Comparison of ENCODE assay signal across 8 cellular contexts in the genomic region with DNA sequence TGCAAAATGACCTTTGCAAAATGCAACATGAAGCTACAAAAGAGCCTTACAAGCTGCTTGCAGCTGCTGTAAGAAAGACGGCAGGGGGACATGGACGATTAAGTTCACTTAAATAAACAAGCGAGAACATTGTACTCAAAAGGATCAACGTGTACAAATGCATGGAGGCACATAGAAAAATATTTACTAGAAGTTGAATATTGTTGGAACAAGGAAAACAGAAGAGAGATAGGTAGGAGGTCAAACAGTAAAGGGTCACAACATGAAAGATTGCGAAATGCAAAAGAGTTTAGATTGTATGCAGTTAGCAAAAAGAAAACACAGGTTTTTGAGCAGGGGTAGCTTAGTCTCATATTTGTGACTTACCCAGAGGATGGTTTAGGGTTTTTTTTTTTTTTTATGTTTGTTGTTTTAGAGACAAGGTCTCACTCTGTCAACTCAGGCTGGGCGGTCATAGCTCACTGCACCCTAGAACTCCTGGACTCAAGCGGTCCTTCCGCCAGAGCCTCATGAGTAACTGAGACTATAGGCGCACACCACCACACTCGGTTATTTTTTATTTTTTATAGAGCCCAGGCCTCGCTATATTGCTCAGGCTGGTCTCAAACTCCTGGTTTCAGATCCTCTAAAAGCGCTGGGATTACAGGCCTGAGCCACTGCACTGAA. TPM values are rescaled to one million over a fixed set of nuclear protein-coding genes. Genes with fewer than 3 reads are reported as not detected.
DNase-seq lines count a peak whose midpoint lies in the region; ATAC-seq, FAIRE-seq and TF ChIP-seq lines count a peak whose summit lies in the region.

No MANE protein-coding gene starts in this region.

- intact Hi-C loops in CD14-positive monocyte (cut with micrococcal nuclease) (loop anchor here in 1 of 2 donors (10.0 kb wide), 2 partner anchors 361 to 769 kb away; a partner anchor contains a TSS), activated B cell treated with CpG ODN at 0.5 μM for 24 hours (cut with micrococcal nuclease) (loop anchor here (2.0 kb wide), 1 partner anchor 821 kb away; a partner anchor contains a TSS)

- H4K5ac ChIP-seq in mesendoderm (ENCODE audit: low read length) = no peak overlapping the region

- H2BK120ac ChIP-seq in mesendoderm (ENCODE audit: low read depth, low read length) = no peak overlapping the region

- H3K27ac Mint-ChIP-seq in CD14-positive monocyte (peak overlapping the region in 4 of 7 donors; percentile 98 to 99 (median 98)), activated B cell treated with CpG ODN at 0.5 μM for 24 hours (peak overlapping the region; percentile 96)

- DNase-seq in CD14-positive monocyte (ENCODE audit: low spot score) (no peak), LNCaP clone FGC (ENCODE audit: low read depth) (peak; percentile 93), activated B cell treated with CpG ODN at 0.5 μM for 24 hours (no peak), mesendoderm (no peak), D721Med (ENCODE audit: insufficient read length, low spot score) (no peak)

- H3K4ac ChIP-seq in mesendoderm (ENCODE audit: low read depth, low read length) = no peak overlapping the region

- H3K27me3 ChIP-seq in mesendoderm (ENCODE audit: insufficient read depth, low read length, poor library complexity) = no peaks in the 10 kb centered on the region

- no peak overlapping the region for H2AK5ac ChIP-seq in mesendoderm (ENCODE audit: low read length)

- no peak overlapping the region for H3K4me3 Mint-ChIP-seq in CD14-positive monocyte
- H3K4me3 Mint-ChIP-seq in activated B cell treated with CpG ODN at 0.5 μM for 24 hours = no peak overlapping the region

- no peak overlapping the region for H3K4me2 ChIP-seq in mesendoderm (ENCODE audit: low read length)

- FAIRE-seq in D721Med (lab: Jason Lieb, UNC) = no peak

- H3K27ac ChIP-seq in mesendoderm (ENCODE audit: low read depth, low read length) = no peak overlapping the region

- peak overlapping the region; percentile 24 for H3K9ac ChIP-seq in mesendoderm (ENCODE audit: low read length)

- H4K8ac ChIP-seq in mesendoderm (ENCODE audit: low read depth, low read length) = peak overlapping the region; percentile 28

- H3K4me3 ChIP-seq in LNCaP clone FGC (ENCODE audit: low read depth, low read length) (no peak overlapping the region), mesendoderm (ENCODE audit: low read length) (no peak overlapping the region)

- peak overlapping the region; percentile 56 for H3K56ac ChIP-seq in mesendoderm (ENCODE audit: low read length)

- POLR2A ChIA-PET in activated B cell treated with CpG ODN at 0.5 μM for 24 hours (lab: Charles Lee) = interaction anchor here (1.4 to 4.2 kb wide), 5 partner anchors 137 to 954 kb away, joined by 8 to 37 read pairs (median 25); a partner anchor contains a TSS

- peaks cover 26% of the 10 kb centered on the region for H3K4me1 Mint-ChIP-seq in CD14-positive monocyte
- H3K4me1 Mint-ChIP-seq in activated B cell treated with CpG ODN at 0.5 μM for 24 hours = peaks cover 15% of the 10 kb centered on the region

- no peak for ATAC-seq in activated B cell treated with CpG ODN at 0.5 μM for 24 hours (ENCODE audit: low read depth)
- ATAC-seq in HG03521 (IDR thresholded peaks at IDR 0.05; ENCODE audit: unreplicated experiment) = no peak
- ATAC-seq in HG02610 (IDR thresholded peaks at IDR 0.05; ENCODE audit: unreplicated experiment) = no peak
- ATAC-seq in HG03196 (IDR thresholded peaks at IDR 0.05; ENCODE audit: unreplicated experiment) = no peak

- H3K9me3 Mint-ChIP-seq in CD14-positive monocyte = peaks cover 0 to 14% (median 8%) of the 10 kb centered on the region in 7 donors
- H3K9me3 Mint-ChIP-seq in activated B cell treated with CpG ODN at 0.5 μM for 24 hours = no peaks in the 10 kb centered on the region

- no CpG with 5 or more reads among the region's 12 CpGs for WGBS in mesendoderm (ENCODE audit: extremely low coverage, insufficient coverage, low lambda C conversion rate)

- H3K27me3 Mint-ChIP-seq in CD14-positive monocyte (ENCODE audit: low read depth in 3 of 3) = peaks cover 0 to 7% (median 0%) of the 10 kb centered on the region in 3 donors
- no peaks in the 10 kb centered on the region for H3K27me3 Mint-ChIP-seq in activated B cell treated with CpG ODN at 0.5 μM for 24 hours

- no peak overlapping the region for H2BK5ac ChIP-seq in mesendoderm (ENCODE audit: low read length)

- TF ChIP-seq CTCF in CD14-positive monocyte (IDR thresholded peaks at IDR 0.05) = no peak
- TF ChIP-seq CTCF in LNCaP clone FGC (IDR thresholded peaks at IDR 0.05; ENCODE audit: control insufficient read depth, extremely low read depth, insufficient read depth) = no peak
- TF ChIP-seq CTCF in activated B cell treated with CpG ODN at 0.5 μM for 24 hours (IDR thresholded peaks at IDR 0.05) = no peak
- no peak for TF ChIP-seq CTCF in D721Med (IDR thresholded peaks at IDR 0.05; ENCODE audit: insufficient read depth, missing control alignments)

- no peaks in the 10 kb centered on the region for H3K79me2 ChIP-seq in mesendoderm (ENCODE audit: control insufficient read depth, insufficient read depth, low read length)

- no peaks in the 10 kb centered on the region for H3K79me1 ChIP-seq in mesendoderm (ENCODE audit: low read length)

- CTCF ChIA-PET in activated B cell treated with CpG ODN at 0.5 μM for 24 hours (lab: Charles Lee) = no interaction called here

- H3K36me3 Mint-ChIP-seq in CD14-positive monocyte (peaks cover 8 to 12% of the 10 kb centered on the region in 2 donors), activated B cell treated with CpG ODN at 0.5 μM for 24 hours (ENCODE audit: low read depth) (peaks cover 14% of the 10 kb centered on the region)

- no peak overlapping the region for H2BK15ac ChIP-seq in mesendoderm (replicated peaks; ENCODE audit: low read depth)

- no peak overlapping the region for H3K23ac ChIP-seq in mesendoderm (ENCODE audit: low read length)

- no peaks in the 10 kb centered on the region for H3K36me3 ChIP-seq in mesendoderm (ENCODE audit: control insufficient read depth, insufficient read depth, low read length)

- no peak overlapping the region for H3K18ac ChIP-seq in mesendoderm (ENCODE audit: low read length)

- H3K4me1 ChIP-seq in mesendoderm (ENCODE audit: control insufficient read depth, low read depth, low read length) = no peaks in the 10 kb centered on the region

RNA-seq across cellular contexts. Expression of a gene that starts 1.4 kb away (rescaled TPM):
- polyA plus RNA-seq in CD14-positive monocyte = 10 to 100 TPM; 10.5 to 11.9 TPM
- total RNA-seq in activated B cell treated with CpG ODN at 0.5 μM for 24 hours = 56.6 and 58.7 TPM in 2 replicates
- 14.1 TPM for polyA plus RNA-seq in mesendoderm (2013, experiment 1 of 2)
- 14.3 TPM for polyA plus RNA-seq in mesendoderm (2013, experiment 2 of 2)
